Comparison of ENCODE assay signal across 15 cellular contexts in the genomic region with DNA sequence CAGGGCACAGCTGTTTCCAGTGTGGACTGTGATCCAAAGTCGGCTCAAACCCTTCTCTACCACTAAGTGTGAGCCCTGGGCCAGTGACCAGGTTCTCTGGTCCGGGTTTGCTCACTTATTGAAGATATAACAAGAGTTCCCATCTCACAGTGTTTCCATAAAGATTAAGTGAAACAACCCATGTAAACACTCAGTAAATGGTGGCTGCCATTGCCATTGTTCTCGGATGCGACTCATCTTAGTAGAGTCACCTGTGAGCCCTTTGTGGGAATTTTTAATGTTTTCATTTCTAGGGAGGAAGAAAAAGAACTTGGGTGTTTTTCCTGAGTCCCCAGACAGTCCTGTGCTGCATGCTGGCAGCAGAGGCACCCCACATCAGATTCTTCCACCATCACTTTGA. TPM values are rescaled to one million over a fixed set of nuclear protein-coding genes. Genes with fewer than 3 reads are reported as not detected.
DNase-seq lines count a peak whose midpoint lies in the region; ATAC-seq and TF ChIP-seq lines count a peak whose summit lies in the region.
"Had no signal": no experiment of that assay in that cellular context is flagged by ENCODE, and none has a peak within 500 bp of the region (broad histone marks: within the 10 kb centered on the region; RNA-seq: fewer than 3 reads in every experiment).

No MANE protein-coding gene starts in this region.

- H3K79me2 ChIP-seq in PC-3 (ENCODE audit: low read length): no peaks in the 10 kb centered on the region

- POLR2A ChIA-PET in PC-3 (lab: Charles Lee; ENCODE audit: unreplicated experiment): no interaction called here

- no peaks in the 10 kb centered on the region for H3F3A ChIP-seq in PC-3 (ENCODE audit: low read length, unreplicated experiment)

- no TSS peak for BruUV-seq in PC-3 (replicated peaks; lab: Mats Ljungman, UMichigan)

- no peak overlapping the region for H3K4me3 ChIP-seq in PC-3 (ENCODE audit: low read length)
- H3K4me3 ChIP-seq: GM23248 had no signal

- no peaks in the 10 kb centered on the region for H3K9me2 ChIP-seq in PC-3 (replicated peaks; ENCODE audit: low read length)

- intact Hi-C loops in PC-3 (cut with micrococcal nuclease): no loop called here

- H3K4me3 Mint-ChIP-seq in activated T-cell treated with anti-CD3 and anti-CD28 coated beads, Interleukin-2, amount 50 U/mL, for 24 hours: no peak overlapping the region
- H3K4me3 Mint-ChIP-seq: CD14-positive monocyte; CD8-positive, alpha-beta T cell had no signal

- no peaks in the 10 kb centered on the region for H3K36me3 ChIP-seq in PC-3 (ENCODE audit: low read depth, low read length)

- DNase-seq in A172 (ENCODE audit: low spot score): peak; percentile 31
- DNase-seq in DMS53 (lab: John Stamatoyannopoulos, UW): peak; percentile 46
- DNase-seq in PC-3: peak; percentile 9
- no peak for DNase-seq in foreskin keratinocyte
- no peak for DNase-seq in activated T-cell treated with anti-CD3 and anti-CD28 coated beads, Interleukin-2, amount 50 U/mL, for 24 hours
- DNase-seq in activated CD4-positive, alpha-beta T cell treated with anti-CD3 and anti-CD28 coated beads, Interleukin-2, amount 50 U/mL, for 1 hour: no peak
- DNase-seq in NCI-H510A treated with DMSO at 0.1 percent for 48 hours (lab: John Stamatoyannopoulos, UW): no peak
- DNase-seq: CD8-positive, alpha-beta T cell; COR-L47; DMS153; GM23248 had no signal

- CTCF ChIA-PET in PC-3 (lab: Charles Lee): no interaction called here

- ATAC-seq in PC-3 (no peak; the same call in 1 of the 2 replicates), foreskin keratinocyte (peak; percentile 11), GM18870 (IDR thresholded peaks at IDR 0.05; ENCODE audit: unreplicated experiment) (no peak)
- ATAC-seq: CD8-positive, alpha-beta T cell; HCT116; HepG2 had no signal

- no peaks in the 10 kb centered on the region for H3K27me3 ChIP-seq in PC-3 (ENCODE audit: low read length)
- no peaks in the 10 kb centered on the region for H3K27me3 ChIP-seq in foreskin keratinocyte

- no peaks in the 10 kb centered on the region for H3K9me3 Mint-ChIP-seq in activated T-cell treated with anti-CD3 and anti-CD28 coated beads, Interleukin-2, amount 50 U/mL, for 24 hours
- H3K9me3 Mint-ChIP-seq: CD8-positive, alpha-beta T cell had no signal

- H3K9ac ChIP-seq in PC-3 (ENCODE audit: low read length): no peak overlapping the region
- H3K9ac ChIP-seq: GM23248 had no signal

- no peak overlapping the region for H3K27ac Mint-ChIP-seq in activated T-cell treated with anti-CD3 and anti-CD28 coated beads, Interleukin-2, amount 50 U/mL, for 24 hours
- H3K27ac Mint-ChIP-seq: CD14-positive monocyte; CD8-positive, alpha-beta T cell had no signal

- H4K20me1 ChIP-seq in PC-3 (ENCODE audit: low read length): no peaks in the 10 kb centered on the region

- TF ChIP-seq CTCF in PC-3 (conservative IDR thresholded peaks at IDR 0.05; ENCODE audit: low read depth, low read length) (no peak), foreskin keratinocyte (conservative IDR thresholded peaks at IDR 0.05) (no peak)

- H3K9me3 ChIP-seq in PC-3 (ENCODE audit: low read length): no peaks in the 10 kb centered on the region

- no peaks in the 10 kb centered on the region for H3K27me3 Mint-ChIP-seq in activated T-cell treated with anti-CD3 and anti-CD28 coated beads, Interleukin-2, amount 50 U/mL, for 24 hours

- peaks cover 9% of the 10 kb centered on the region for H3K36me3 Mint-ChIP-seq in activated T-cell treated with anti-CD3 and anti-CD28 coated beads, Interleukin-2, amount 50 U/mL, for 24 hours (ENCODE audit: low read depth)

- no peak overlapping the region for H3K4me2 ChIP-seq in PC-3 (ENCODE audit: low read length)

- H3K4me1 ChIP-seq in PC-3 (ENCODE audit: insufficient read depth, low read length) (no peaks in the 10 kb centered on the region), foreskin keratinocyte (no peaks in the 10 kb centered on the region)

- peaks cover 10% of the 10 kb centered on the region for H3K4me1 Mint-ChIP-seq in activated T-cell treated with anti-CD3 and anti-CD28 coated beads, Interleukin-2, amount 50 U/mL, for 24 hours (ENCODE audit: low read depth)
- H3K4me1 Mint-ChIP-seq: CD14-positive monocyte had no signal

- H2AFZ ChIP-seq in PC-3 (ENCODE audit: low read length): no peak overlapping the region
- H2AFZ ChIP-seq: GM23248 had no signal

- H3K27ac ChIP-seq in PC-3 (ENCODE audit: low read length) (no peak overlapping the region), foreskin keratinocyte (no peak overlapping the region)
- H3K27ac ChIP-seq: GM23248 had no signal

RNA-seq across cellular contexts. Expression of gene TPGS2, which starts 53.4 kb away (rescaled TPM):
- total RNA-seq in A172 (2014; rRNA removed; shearing (Covaris generic)): 285 and 288 TPM in 2 replicates
- 44.2 and 44.9 TPM in 2 replicates for total RNA-seq in PC-3 (2014; rRNA removed)
- total RNA-seq in foreskin keratinocyte: 113 and 118 TPM in 2 replicates
- polyA plus RNA-seq in foreskin keratinocyte: 124 and 143 TPM in 2 replicates

RNA-seq across cellular contexts. Expression of gene KIAA1328, which starts 53.5 kb away (rescaled TPM):
- total RNA-seq in A172 (2014; rRNA removed; shearing (Covaris generic)): 9.1 TPM in 2 replicates
- total RNA-seq in PC-3 (2014; rRNA removed) (1.6 and 4.4 TPM in 2 replicates), foreskin keratinocyte (4.7 and 4.9 TPM in 2 replicates)
- polyA plus RNA-seq in foreskin keratinocyte: 1.9 and 2.1 TPM in 2 replicates

Comparison
In these comparisons a context has a peak if more than half of its experiments do, and no peak if none do; other contexts are left out.
1. DNase-seq: peak in A172 (single experiment), DMS53 (single experiment) and PC-3 (single experiment); none in foreskin keratinocyte (0 of 2), activated T-cell treated with anti-CD3 and anti-CD28 coated beads, Interleukin-2, amount 50 U/mL, for 24 hours (single experiment), activated CD4-positive, alpha-beta T cell treated with anti-CD3 and anti-CD28 coated beads, Interleukin-2, amount 50 U/mL, for 1 hour (single experiment) and NCI-H510A treated with DMSO at 0.1 percent for 48 hours (single experiment).